12 cellular contexts compared by ENCODE assay signal in genomic region chr22:22397875-22398524, GRCh38.
DNase-seq lines count a peak whose midpoint lies in the region; ATAC-seq and TF ChIP-seq lines count a peak whose summit lies in the region.
"Had no signal": no experiment of that assay in that cellular context is flagged by ENCODE, and none has a peak within 500 bp of the region (broad histone marks: within the 10 kb centered on the region; RNA-seq: fewer than 3 reads in every experiment).

No MANE protein-coding gene starts in this region.

- H3K36me3 ChIP-seq in heart right ventricle: no peaks in the 10 kb centered on the region
- H3K36me3 ChIP-seq in sigmoid colon: no peaks in the 10 kb centered on the region
- H3K36me3 ChIP-seq: spleen had no signal

- no peak for TF ChIP-seq EP300 in sigmoid colon (IDR thresholded peaks at IDR 0.05)

- H3K27ac ChIP-seq in heart right ventricle (peak overlapping the region in 6 of 10 donors; percentile 22 to 60 (median 46)), sigmoid colon (peak overlapping the region; percentile 6 to 37 (median 28))
- H3K27ac ChIP-seq: epithelial cell of prostate had no signal

- peaks cover 0 to 13% (median 7%) of the 10 kb centered on the region in 11 donors for H3K9me3 ChIP-seq in heart right ventricle
- no peaks in the 10 kb centered on the region for H3K9me3 ChIP-seq in sigmoid colon

- DNase-seq in COLO668 (lab: John Stamatoyannopoulos, UW; ENCODE audit: unreplicated experiment) (peak; percentile 23), NCI-H69 (lab: John Stamatoyannopoulos, UW) (peak; percentile 61), heart right ventricle (peak; percentile 27 to 36), sigmoid colon (peak; percentile 84), NCI-H2196 (lab: John Stamatoyannopoulos, UW; ENCODE audit: unreplicated experiment) (no peak), AG20443 (ENCODE audit: low spot score) (no peak)
- no peak for DNase-seq in central memory CD4-positive, alpha-beta T cell
- DNase-seq: activated CD4-positive, alpha-beta T cell treated with anti-CD3 and anti-CD28 coated beads, Interleukin-2, amount 50 U/mL, for 48 hours; NCI-H1436 treated with DMSO at 0.1 percent for 48 hours; spleen; stimulated activated naive CD4-positive, alpha-beta T cell treated with Interleukin-2 at 50 U/mL for 16 hours had no signal

- 56 to 71% methylated on average over 3 of the region's 3 CpGs for WGBS in heart right ventricle, 2 donors
- WGBS in sigmoid colon, 2 donors: 74 to 76% methylated on average over 3 of the region's 3 CpGs

- H3K4me1 ChIP-seq in heart right ventricle: peaks cover 0 to 7% (median 4%) of the 10 kb centered on the region in 9 donors
- peaks cover 0 to 4% (median 0%) of the 10 kb centered on the region in 4 donors for H3K4me1 ChIP-seq in sigmoid colon

- ATAC-seq in heart right ventricle: peak; percentile 43 to 83 (median 70)

- H3K4me3 ChIP-seq in heart right ventricle (no peak overlapping the region), sigmoid colon (no peak overlapping the region)
- H3K4me3 ChIP-seq: spleen had no signal

- H3K27me3 ChIP-seq in heart right ventricle (peaks cover 0 to 17% (median 11%) of the 10 kb centered on the region in 7 donors), sigmoid colon (no peaks in the 10 kb centered on the region)
- H3K27me3 ChIP-seq: spleen had no signal

- intact Hi-C loops in heart right ventricle (cut with DNase I) (loop anchor here in 4 of 10 donors (1.0 to 5.0 kb wide), 4 partner anchors 46 to 50 kb away; no protein-coding TSS in a partner anchor), sigmoid colon (cut with DNase I) (no loop called here)

- TF ChIP-seq CTCF in heart right ventricle (IDR thresholded peaks at IDR 0.05) (no peak), sigmoid colon (IDR thresholded peaks at IDR 0.05) (no peak)

- TF ChIP-seq POLR2A in sigmoid colon (IDR thresholded peaks at IDR 0.05): no peak

Comparison
In these comparisons a context has a peak if more than half of its experiments do, and no peak if none do; other contexts are left out.
1. DNase-seq: peak in COLO668 (single experiment), NCI-H69 (single experiment), heart right ventricle (2 of 2) and sigmoid colon (single experiment); none in NCI-H2196 (single experiment), central memory CD4-positive, alpha-beta T cell (single experiment) and AG20443 (single experiment).